1 cellular context compared by ENCODE assay signal in the genomic region with DNA sequence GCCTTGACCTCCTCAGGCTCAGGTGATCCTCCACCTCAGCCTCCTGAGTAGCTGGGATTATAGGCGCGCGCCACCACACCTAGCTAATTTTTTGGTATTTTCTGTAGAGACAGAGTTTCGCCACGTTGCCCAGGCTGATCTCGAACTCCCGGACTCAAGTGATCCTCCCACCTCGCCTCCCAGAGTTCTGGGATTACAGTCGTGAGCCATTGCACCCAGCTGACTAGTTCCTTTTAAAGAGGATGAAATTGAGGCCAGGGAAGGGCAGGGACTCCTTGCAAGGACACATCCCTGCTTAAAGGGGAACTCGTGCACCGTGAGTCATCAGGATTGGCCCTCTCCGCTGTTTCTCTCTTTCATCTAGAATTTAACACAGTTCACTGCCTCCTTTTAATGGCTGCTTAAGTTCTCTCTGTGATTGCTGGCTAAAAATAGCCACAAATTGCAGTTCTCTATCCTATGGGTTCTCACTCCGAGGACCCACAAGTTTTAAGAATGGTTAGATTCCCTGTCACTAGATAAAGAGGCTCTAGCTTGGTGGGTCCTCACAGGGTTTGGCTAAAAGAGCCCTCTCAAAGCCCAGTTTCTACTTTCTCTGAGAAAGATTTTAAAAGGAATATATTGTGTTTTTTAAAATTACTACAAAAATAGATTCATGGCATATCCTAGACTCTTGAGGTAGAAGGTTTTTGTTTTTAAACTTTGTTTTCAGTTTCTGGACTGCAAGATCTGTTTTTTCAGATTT.
TF ChIP-seq lines count a peak whose summit lies in the region.

No MANE protein-coding gene starts in this region.

TF ChIP-seq in GM12878, 131 proteins besides CTCF, POLR2A, EP300 and RAD21:
- TF ChIP-seq MYC (IDR thresholded peaks at IDR 0.05; ENCODE audit: insufficient read depth, insufficient read length, insufficient replicate concordance, low read length, severe bottlenecking) (no peak), SIN3A (IDR thresholded peaks at IDR 0.05; ENCODE audit: low read depth, low read length) (no peak), NBN (IDR thresholded peaks at IDR 0.05) (no peak), GATAD2B (conservative IDR thresholded peaks at IDR 0.05; ENCODE audit: low read depth) (no peak), SMARCA5 (IDR thresholded peaks at IDR 0.05) (no peak), MEF2B (IDR thresholded peaks at IDR 0.05; ENCODE audit: partially characterized antibody, poor library complexity, severe bottlenecking) (no peak), FOXK2 (IDR thresholded peaks at IDR 0.05) (no peak), NRF1 (conservative IDR thresholded peaks at IDR 0.05; ENCODE audit: low read depth, low read length) (no peak), PML (IDR thresholded peaks at IDR 0.05; ENCODE audit: low read length) (no peak), IKZF1 (conservative IDR thresholded peaks at IDR 0.05) (peak; percentile 25; the same call in 1 of the 2 replicates), KLF5 (IDR thresholded peaks at IDR 0.05; ENCODE audit: partially characterized antibody) (no peak), ESRRA (IDR thresholded peaks at IDR 0.05; ENCODE audit: low read length) (no peak), EZH2 (IDR thresholded peaks at IDR 0.05; ENCODE audit: borderline replicate concordance, control insufficient read depth, low read depth, low read length) (no peak), PAX8 (IDR thresholded peaks at IDR 0.05) (no peak), HCFC1 (IDR thresholded peaks at IDR 0.05; ENCODE audit: low read length) (no peak), TARDBP (IDR thresholded peaks at IDR 0.05; ENCODE audit: borderline replicate concordance) (no peak), NR2F1 (conservative IDR thresholded peaks at IDR 0.05) (no peak), YY1 (IDR thresholded peaks at IDR 0.05; ENCODE audit: low read depth, low read length) (peak; percentile 41; the same call in 1 of the 2 replicates), IKZF2 (IDR thresholded peaks at IDR 0.05) (no peak; a peak in 1 of 4 replicates), MEF2A (IDR thresholded peaks at IDR 0.05; ENCODE audit: insufficient read depth, low read depth, low read length) (0 out of 2 replicates have a peak, but pooled peaks have one; percentile 5), BHLHE40 (IDR thresholded peaks at IDR 0.05; ENCODE audit: borderline replicate concordance in 1 of 2, low read depth in 2 of 2, low read length in 1 of 2) (0 out of 4 replicates have a peak, but pooled peaks of 1 of the 2 experiments have one; percentile 8), ZNF24 (IDR thresholded peaks at IDR 0.05) (no peak)
- TF ChIP-seq, protein P1, sequence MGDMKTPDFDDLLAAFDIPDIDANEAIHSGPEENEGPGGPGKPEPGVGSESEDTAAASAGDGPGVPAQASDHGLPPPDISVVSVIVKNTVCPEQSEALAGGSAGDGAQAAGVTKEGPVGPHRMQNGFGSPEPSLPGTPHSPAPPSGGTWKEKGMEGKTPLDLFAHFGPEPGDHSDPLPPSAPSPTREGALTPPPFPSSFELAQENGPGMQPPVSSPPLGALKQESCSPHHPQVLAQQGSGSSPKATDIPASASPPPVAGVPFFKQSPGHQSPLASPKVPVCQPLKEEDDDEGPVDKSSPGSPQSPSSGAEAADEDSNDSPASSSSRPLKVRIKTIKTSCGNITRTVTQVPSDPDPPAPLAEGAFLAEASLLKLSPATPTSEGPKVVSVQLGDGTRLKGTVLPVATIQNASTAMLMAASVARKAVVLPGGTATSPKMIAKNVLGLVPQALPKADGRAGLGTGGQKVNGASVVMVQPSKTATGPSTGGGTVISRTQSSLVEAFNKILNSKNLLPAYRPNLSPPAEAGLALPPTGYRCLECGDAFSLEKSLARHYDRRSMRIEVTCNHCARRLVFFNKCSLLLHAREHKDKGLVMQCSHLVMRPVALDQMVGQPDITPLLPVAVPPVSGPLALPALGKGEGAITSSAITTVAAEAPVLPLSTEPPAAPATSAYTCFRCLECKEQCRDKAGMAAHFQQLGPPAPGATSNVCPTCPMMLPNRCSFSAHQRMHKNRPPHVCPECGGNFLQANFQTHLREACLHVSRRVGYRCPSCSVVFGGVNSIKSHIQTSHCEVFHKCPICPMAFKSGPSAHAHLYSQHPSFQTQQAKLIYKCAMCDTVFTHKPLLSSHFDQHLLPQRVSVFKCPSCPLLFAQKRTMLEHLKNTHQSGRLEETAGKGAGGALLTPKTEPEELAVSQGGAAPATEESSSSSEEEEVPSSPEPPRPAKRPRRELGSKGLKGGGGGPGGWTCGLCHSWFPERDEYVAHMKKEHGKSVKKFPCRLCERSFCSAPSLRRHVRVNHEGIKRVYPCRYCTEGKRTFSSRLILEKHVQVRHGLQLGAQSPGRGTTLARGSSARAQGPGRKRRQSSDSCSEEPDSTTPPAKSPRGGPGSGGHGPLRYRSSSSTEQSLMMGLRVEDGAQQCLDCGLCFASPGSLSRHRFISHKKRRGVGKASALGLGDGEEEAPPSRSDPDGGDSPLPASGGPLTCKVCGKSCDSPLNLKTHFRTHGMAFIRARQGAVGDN (IDR thresholded peaks at IDR 0.05), result no peak
- TF ChIP-seq, protein P2, sequence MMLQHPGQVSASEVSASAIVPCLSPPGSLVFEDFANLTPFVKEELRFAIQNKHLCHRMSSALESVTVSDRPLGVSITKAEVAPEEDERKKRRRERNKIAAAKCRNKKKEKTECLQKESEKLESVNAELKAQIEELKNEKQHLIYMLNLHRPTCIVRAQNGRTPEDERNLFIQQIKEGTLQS (IDR thresholded peaks at IDR 0.05; ENCODE audit: borderline replicate concordance, extremely low read depth, low read depth, low read length), result no peak
- TF ChIP-seq, protein P3, sequence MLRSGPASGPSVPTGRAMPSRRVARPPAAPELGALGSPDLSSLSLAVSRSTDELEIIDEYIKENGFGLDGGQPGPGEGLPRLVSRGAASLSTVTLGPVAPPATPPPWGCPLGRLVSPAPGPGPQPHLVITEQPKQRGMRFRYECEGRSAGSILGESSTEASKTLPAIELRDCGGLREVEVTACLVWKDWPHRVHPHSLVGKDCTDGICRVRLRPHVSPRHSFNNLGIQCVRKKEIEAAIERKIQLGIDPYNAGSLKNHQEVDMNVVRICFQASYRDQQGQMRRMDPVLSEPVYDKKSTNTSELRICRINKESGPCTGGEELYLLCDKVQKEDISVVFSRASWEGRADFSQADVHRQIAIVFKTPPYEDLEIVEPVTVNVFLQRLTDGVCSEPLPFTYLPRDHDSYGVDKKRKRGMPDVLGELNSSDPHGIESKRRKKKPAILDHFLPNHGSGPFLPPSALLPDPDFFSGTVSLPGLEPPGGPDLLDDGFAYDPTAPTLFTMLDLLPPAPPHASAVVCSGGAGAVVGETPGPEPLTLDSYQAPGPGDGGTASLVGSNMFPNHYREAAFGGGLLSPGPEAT (IDR thresholded peaks at IDR 0.05; ENCODE audit: low read depth), result no peak
- TF ChIP-seq, protein P4, sequence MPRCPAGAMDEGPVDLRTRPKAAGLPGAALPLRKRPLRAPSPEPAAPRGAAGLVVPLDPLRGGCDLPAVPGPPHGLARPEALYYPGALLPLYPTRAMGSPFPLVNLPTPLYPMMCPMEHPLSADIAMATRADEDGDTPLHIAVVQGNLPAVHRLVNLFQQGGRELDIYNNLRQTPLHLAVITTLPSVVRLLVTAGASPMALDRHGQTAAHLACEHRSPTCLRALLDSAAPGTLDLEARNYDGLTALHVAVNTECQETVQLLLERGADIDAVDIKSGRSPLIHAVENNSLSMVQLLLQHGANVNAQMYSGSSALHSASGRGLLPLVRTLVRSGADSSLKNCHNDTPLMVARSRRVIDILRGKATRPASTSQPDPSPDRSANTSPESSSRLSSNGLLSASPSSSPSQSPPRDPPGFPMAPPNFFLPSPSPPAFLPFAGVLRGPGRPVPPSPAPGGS (IDR thresholded peaks at IDR 0.05; ENCODE audit: borderline replicate concordance, insufficient read depth, low read depth, low read length, poor library complexity, severe bottlenecking), result no peak
- TF ChIP-seq, protein P5, sequence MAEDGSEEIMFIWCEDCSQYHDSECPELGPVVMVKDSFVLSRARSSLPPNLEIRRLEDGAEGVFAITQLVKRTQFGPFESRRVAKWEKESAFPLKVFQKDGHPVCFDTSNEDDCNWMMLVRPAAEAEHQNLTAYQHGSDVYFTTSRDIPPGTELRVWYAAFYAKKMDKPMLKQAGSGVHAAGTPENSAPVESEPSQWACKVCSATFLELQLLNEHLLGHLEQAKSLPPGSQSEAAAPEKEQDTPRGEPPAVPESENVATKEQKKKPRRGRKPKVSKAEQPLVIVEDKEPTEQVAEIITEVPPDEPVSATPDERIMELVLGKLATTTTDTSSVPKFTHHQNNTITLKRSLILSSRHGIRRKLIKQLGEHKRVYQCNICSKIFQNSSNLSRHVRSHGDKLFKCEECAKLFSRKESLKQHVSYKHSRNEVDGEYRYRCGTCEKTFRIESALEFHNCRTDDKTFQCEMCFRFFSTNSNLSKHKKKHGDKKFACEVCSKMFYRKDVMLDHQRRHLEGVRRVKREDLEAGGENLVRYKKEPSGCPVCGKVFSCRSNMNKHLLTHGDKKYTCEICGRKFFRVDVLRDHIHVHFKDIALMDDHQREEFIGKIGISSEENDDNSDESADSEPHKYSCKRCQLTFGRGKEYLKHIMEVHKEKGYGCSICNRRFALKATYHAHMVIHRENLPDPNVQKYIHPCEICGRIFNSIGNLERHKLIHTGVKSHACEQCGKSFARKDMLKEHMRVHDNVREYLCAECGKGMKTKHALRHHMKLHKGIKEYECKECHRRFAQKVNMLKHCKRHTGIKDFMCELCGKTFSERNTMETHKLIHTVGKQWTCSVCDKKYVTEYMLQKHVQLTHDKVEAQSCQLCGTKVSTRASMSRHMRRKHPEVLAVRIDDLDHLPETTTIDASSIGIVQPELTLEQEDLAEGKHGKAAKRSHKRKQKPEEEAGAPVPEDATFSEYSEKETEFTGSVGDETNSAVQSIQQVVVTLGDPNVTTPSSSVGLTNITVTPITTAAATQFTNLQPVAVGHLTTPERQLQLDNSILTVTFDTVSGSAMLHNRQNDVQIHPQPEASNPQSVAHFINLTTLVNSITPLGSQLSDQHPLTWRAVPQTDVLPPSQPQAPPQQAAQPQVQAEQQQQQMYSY (CRISPR knock-in tag; IDR thresholded peaks at IDR 0.05), result no peak
- TF ChIP-seq, protein P6, sequence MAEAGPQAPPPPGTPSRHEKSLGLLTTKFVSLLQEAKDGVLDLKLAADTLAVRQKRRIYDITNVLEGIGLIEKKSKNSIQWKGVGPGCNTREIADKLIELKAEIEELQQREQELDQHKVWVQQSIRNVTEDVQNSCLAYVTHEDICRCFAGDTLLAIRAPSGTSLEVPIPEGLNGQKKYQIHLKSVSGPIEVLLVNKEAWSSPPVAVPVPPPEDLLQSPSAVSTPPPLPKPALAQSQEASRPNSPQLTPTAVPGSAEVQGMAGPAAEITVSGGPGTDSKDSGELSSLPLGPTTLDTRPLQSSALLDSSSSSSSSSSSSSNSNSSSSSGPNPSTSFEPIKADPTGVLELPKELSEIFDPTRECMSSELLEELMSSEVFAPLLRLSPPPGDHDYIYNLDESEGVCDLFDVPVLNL (IDR thresholded peaks at IDR 0.05; ENCODE audit: low read depth, low read length), result no peak
- TF ChIP-seq, protein P7, sequence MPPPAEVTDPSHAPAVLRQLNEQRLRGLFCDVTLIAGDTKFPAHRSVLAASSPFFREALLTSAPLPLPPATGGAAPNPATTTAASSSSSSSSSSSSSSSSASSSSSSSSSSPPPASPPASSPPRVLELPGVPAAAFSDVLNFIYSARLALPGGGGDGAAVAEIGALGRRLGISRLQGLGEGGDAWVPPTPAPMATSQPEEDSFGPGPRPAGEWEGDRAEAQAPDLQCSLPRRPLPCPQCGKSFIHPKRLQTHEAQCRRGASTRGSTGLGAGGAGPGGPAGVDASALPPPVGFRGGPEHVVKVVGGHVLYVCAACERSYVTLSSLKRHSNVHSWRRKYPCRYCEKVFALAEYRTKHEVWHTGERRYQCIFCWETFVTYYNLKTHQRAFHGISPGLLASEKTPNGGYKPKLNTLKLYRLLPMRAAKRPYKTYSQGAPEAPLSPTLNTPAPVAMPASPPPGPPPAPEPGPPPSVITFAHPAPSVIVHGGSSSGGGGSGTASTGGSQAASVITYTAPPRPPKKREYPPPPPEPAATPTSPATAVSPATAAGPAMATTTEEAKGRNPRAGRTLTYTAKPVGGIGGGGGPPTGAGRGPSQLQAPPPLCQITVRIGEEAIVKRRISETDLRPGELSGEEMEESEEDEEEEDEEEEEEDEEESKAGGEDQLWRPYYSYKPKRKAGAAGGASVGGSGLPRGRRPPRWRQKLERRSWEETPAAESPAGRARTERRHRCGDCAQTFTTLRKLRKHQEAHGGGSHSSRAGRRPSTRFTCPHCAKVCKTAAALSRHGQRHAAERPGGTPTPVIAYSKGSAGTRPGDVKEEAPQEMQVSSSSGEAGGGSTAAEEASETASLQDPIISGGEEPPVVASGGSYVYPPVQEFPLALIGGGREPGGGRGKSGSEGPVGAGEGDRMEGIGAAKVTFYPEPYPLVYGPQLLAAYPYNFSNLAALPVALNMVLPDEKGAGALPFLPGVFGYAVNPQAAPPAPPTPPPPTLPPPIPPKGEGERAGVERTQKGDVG (CRISPR knock-in tag; IDR thresholded peaks at IDR 0.05), result no peak
- TF ChIP-seq, protein P8, sequence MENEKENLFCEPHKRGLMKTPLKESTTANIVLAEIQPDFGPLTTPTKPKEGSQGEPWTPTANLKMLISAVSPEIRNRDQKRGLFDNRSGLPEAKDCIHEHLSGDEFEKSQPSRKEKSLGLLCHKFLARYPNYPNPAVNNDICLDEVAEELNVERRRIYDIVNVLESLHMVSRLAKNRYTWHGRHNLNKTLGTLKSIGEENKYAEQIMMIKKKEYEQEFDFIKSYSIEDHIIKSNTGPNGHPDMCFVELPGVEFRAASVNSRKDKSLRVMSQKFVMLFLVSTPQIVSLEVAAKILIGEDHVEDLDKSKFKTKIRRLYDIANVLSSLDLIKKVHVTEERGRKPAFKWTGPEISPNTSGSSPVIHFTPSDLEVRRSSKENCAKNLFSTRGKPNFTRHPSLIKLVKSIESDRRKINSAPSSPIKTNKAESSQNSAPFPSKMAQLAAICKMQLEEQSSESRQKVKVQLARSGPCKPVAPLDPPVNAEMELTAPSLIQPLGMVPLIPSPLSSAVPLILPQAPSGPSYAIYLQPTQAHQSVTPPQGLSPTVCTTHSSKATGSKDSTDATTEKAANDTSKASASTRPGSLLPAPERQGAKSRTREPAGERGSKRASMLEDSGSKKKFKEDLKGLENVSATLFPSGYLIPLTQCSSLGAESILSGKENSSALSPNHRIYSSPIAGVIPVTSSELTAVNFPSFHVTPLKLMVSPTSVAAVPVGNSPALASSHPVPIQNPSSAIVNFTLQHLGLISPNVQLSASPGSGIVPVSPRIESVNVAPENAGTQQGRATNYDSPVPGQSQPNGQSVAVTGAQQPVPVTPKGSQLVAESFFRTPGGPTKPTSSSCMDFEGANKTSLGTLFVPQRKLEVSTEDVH (IDR thresholded peaks at IDR 0.05; ENCODE audit: low read depth, partially characterized antibody), result no peak
